ENCODE assay signal across 12 cellular contexts in the genomic region with DNA sequence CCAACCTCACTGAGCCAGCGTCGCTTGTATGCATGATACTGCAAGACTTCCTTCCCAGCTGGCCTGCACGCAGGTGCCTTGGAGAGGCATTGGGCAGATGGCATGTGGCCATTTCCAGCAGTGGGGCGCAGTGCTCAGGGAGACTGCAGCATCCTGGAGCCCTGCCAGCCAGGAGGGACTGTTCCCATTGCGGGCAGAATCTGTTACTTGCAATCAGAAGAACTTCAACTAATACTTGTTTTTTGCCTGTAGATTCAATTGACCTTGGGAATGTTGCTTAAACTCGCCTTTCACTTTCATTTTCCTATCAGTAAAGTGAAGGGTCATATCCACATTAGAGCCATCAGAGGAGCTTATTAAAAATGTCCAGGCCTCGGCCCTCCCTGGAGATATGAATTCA. TPM values are rescaled to one million over a fixed set of nuclear protein-coding genes. Genes with fewer than 3 reads are reported as not detected.
A peak's percentile ranks its signal among the peaks of the same experiment; 100 is the strongest.
DNase-seq lines count a peak whose midpoint lies in the region; ATAC-seq and TF ChIP-seq lines count a peak whose summit lies in the region.
"Had no signal": no experiment of that assay in that cellular context is flagged by ENCODE, and none has a peak within 500 bp of the region (broad histone marks: within the 10 kb centered on the region; RNA-seq: fewer than 3 reads in every experiment).

No MANE protein-coding gene starts in this region.

- H2BK12ac ChIP-seq in mesenchymal stem cell (ENCODE audit: low read length in 2 of 2) = no peak overlapping the region

- no peak overlapping the region for H3K4me3 ChIP-seq in mesenchymal stem cell (ENCODE audit: insufficient read depth in 1 of 2, low read depth in 1 of 2, low read length in 2 of 2)
- H3K4me3 ChIP-seq: A549 had no signal

- no peak for TF ChIP-seq CTCF in brain (conservative IDR thresholded peaks at IDR 0.05)
- TF ChIP-seq CTCF in type B pancreatic cell (conservative IDR thresholded peaks at IDR 0.05) = no peak

- intact Hi-C loops in activated CD4-positive, alpha-beta T cell treated with anti-CD3 and anti-CD28 coated beads, Interleukin-2, amount 10 ng/mL, durations not matched to agents 24 days and 14 days (cut with micrococcal nuclease) = no loop called here

- no peak overlapping the region for H2AFZ ChIP-seq in mesenchymal stem cell (ENCODE audit: low read depth, low read length)

- H4K8ac ChIP-seq in mesenchymal stem cell (ENCODE audit: low read length) = no peak overlapping the region

- peak overlapping the region; percentile 15 for H3K4me3 Mint-ChIP-seq in activated CD4-positive, alpha-beta T cell treated with anti-CD3 and anti-CD28 coated beads, Interleukin-2, amount 10 ng/mL, durations not matched to agents 24 days and 14 days
- no peak overlapping the region for H3K4me3 Mint-ChIP-seq in brain
- H3K4me3 Mint-ChIP-seq in type B pancreatic cell = no peak overlapping the region
- H3K4me3 Mint-ChIP-seq: activated T-cell treated with anti-CD3 and anti-CD28 coated beads, Interleukin-2, amount 50 U/mL, for 24 hours had no signal

- H3K23ac ChIP-seq in mesenchymal stem cell (ENCODE audit: low read length in 2 of 2) = no peak overlapping the region

- no peak overlapping the region for H3K4ac ChIP-seq in mesenchymal stem cell (ENCODE audit: low read depth in 1 of 2, low read length in 2 of 2)

- no peak overlapping the region for H4K91ac ChIP-seq in mesenchymal stem cell (ENCODE audit: low read length)

- WGBS in mesenchymal stem cell = 97% methylated on average over 7 of the region's 7 CpGs

- H3K4me1 ChIP-seq in mesenchymal stem cell (ENCODE audit: control insufficient read depth, insufficient read depth, low read depth, low read length) = peaks cover 6% of the 10 kb centered on the region

- H3K36me3 Mint-ChIP-seq in activated CD4-positive, alpha-beta T cell treated with anti-CD3 and anti-CD28 coated beads, Interleukin-2, amount 10 ng/mL, durations not matched to agents 24 days and 14 days (ENCODE audit: low read depth) = peaks cover 10% of the 10 kb centered on the region
- H3K36me3 Mint-ChIP-seq in brain (peaks cover 53% of the 10 kb centered on the region), type B pancreatic cell (peaks cover 26% of the 10 kb centered on the region)

- peaks cover 8% of the 10 kb centered on the region for H3K4me1 Mint-ChIP-seq in activated CD4-positive, alpha-beta T cell treated with anti-CD3 and anti-CD28 coated beads, Interleukin-2, amount 10 ng/mL, durations not matched to agents 24 days and 14 days
- H3K4me1 Mint-ChIP-seq in brain (peaks cover 11% of the 10 kb centered on the region), type B pancreatic cell (ENCODE audit: unreplicated experiment) (no peaks in the 10 kb centered on the region)

- no peaks in the 10 kb centered on the region for H3K27me3 ChIP-seq in mesenchymal stem cell (ENCODE audit: control insufficient read depth in 1 of 2, insufficient read depth in 1 of 2, low read length in 2 of 2)

- peaks cover 8% of the 10 kb centered on the region for H3K9me3 Mint-ChIP-seq in activated CD4-positive, alpha-beta T cell treated with anti-CD3 and anti-CD28 coated beads, Interleukin-2, amount 10 ng/mL, durations not matched to agents 24 days and 14 days
- H3K9me3 Mint-ChIP-seq in brain (peaks cover 0 to 19% (median 2%) of the 10 kb centered on the region in 5 experiments), type B pancreatic cell (peaks cover 4% of the 10 kb centered on the region)

- H3K36me3 ChIP-seq in mesenchymal stem cell (ENCODE audit: control insufficient read depth in 1 of 2, insufficient read depth in 2 of 2, low read depth in 1 of 2, low read length in 2 of 2) = peaks cover 9 to 11% of the 10 kb centered on the region in 2 experiments

- H3K79me1 ChIP-seq in mesenchymal stem cell (replicated peaks; ENCODE audit: low read length, poor library complexity, severe bottlenecking) = peaks cover 9% of the 10 kb centered on the region

- no peaks in the 10 kb centered on the region for H3K27me3 Mint-ChIP-seq in activated CD4-positive, alpha-beta T cell treated with anti-CD3 and anti-CD28 coated beads, Interleukin-2, amount 10 ng/mL, durations not matched to agents 24 days and 14 days
- no peaks in the 10 kb centered on the region for H3K27me3 Mint-ChIP-seq in brain
- H3K27me3 Mint-ChIP-seq in type B pancreatic cell = no peaks in the 10 kb centered on the region
- H3K27me3 Mint-ChIP-seq: activated T-cell treated with anti-CD3 and anti-CD28 coated beads, Interleukin-2, amount 50 U/mL, for 24 hours had no signal

- H2AK5ac ChIP-seq in mesenchymal stem cell (ENCODE audit: low read length, severe bottlenecking) = no peak overlapping the region

- H3K27ac ChIP-seq in mesenchymal stem cell (ENCODE audit: low read length, poor library complexity, severe bottlenecking) = no peak overlapping the region
- H3K27ac ChIP-seq: A549 had no signal

- no peak overlapping the region for H3K14ac ChIP-seq in mesenchymal stem cell (ENCODE audit: low read length in 2 of 2)

- H3K9me3 ChIP-seq in mesenchymal stem cell (ENCODE audit: control insufficient read depth, low read length) = no peaks in the 10 kb centered on the region
- H3K9me3 ChIP-seq: A549 had no signal

- no peak overlapping the region for H3K18ac ChIP-seq in mesenchymal stem cell (ENCODE audit: low read depth in 1 of 2, low read length in 2 of 2)

- no peak overlapping the region for H2BK5ac ChIP-seq in mesenchymal stem cell (ENCODE audit: low read depth, low read length, poor library complexity, severe bottlenecking)

- H3K4me2 ChIP-seq in mesenchymal stem cell (ENCODE audit: low read length, poor library complexity, severe bottlenecking) = no peak overlapping the region
- H3K4me2 ChIP-seq: A549 had no signal

- no peak overlapping the region for H2BK15ac ChIP-seq in mesenchymal stem cell (ENCODE audit: low read depth, poor library complexity, severe bottlenecking)

- H3K9ac ChIP-seq in mesenchymal stem cell (ENCODE audit: low read length) = no peak overlapping the region

- H3K27ac Mint-ChIP-seq in activated CD4-positive, alpha-beta T cell treated with anti-CD3 and anti-CD28 coated beads, Interleukin-2, amount 10 ng/mL, durations not matched to agents 24 days and 14 days = no peak overlapping the region
- H3K27ac Mint-ChIP-seq in brain = peak overlapping the region in 4 of 5 experiments; percentile 11 to 74 (median 28)
- H3K27ac Mint-ChIP-seq in type B pancreatic cell = peak overlapping the region; percentile 40
- H3K27ac Mint-ChIP-seq: activated T-cell treated with anti-CD3 and anti-CD28 coated beads, Interleukin-2, amount 50 U/mL, for 24 hours had no signal

- ATAC-seq in HG03196 (IDR thresholded peaks at IDR 0.05; ENCODE audit: unreplicated experiment) = no peak
- no peak for ATAC-seq in HG02981 (IDR thresholded peaks at IDR 0.05; ENCODE audit: unreplicated experiment)

- no peak overlapping the region for H2BK120ac ChIP-seq in mesenchymal stem cell (ENCODE audit: low read depth, low read length)

- DNase-seq in activated CD4-positive, alpha-beta T cell treated with anti-CD3 and anti-CD28 coated beads, Interleukin-2, amount 10 ng/mL, durations not matched to agents 24 days and 14 days = no peak
- DNase-seq in activated CD4-positive, alpha-beta T cell treated with anti-CD3 and anti-CD28 coated beads for 4 hours = no peak
- DNase-seq in mesenchymal stem cell (peak; percentile 17), type B pancreatic cell (ENCODE audit: extremely low spot score, unreplicated experiment) (no peak)
- DNase-seq in activated CD4-positive, alpha-beta T cell treated with anti-CD3 and anti-CD28 coated beads, Interleukin-2, amount 50 U/mL, for 1 hour = no peak
- DNase-seq: activated T-cell treated with anti-CD3 and anti-CD28 coated beads, Interleukin-2, amount 50 U/mL, for 24 hours; retina; T-helper 2 cell had no signal

RNA-seq across cellular contexts. Expression of gene ANKRD9, which starts 29.8 kb away (rescaled TPM):
- 14.6 and 16.5 TPM in 2 replicates for total RNA-seq in activated CD4-positive, alpha-beta T cell treated with anti-CD3 and anti-CD28 coated beads, Interleukin-2, amount 10 ng/mL, durations not matched to agents 24 days and 14 days
- 9.0 TPM for polyA plus RNA-seq in brain (ENCODE audit: insufficient read depth, low read depth, low replicate concordance)
- 10.3 TPM for polyA plus RNA-seq in mesenchymal stem cell (2013, experiment 1 of 2)
- polyA plus RNA-seq in mesenchymal stem cell (2013, experiment 2 of 2) = 10.2 TPM
- total RNA-seq in type B pancreatic cell (ENCODE audit: low replicate concordance) = 31.4 and 46.6 TPM in 2 replicates
